In genomic region chr3:134427400-134428111, GRCh38 we compare ENCODE assay signal across 13 cellular contexts. TPM values are rescaled to one million over a fixed set of nuclear protein-coding genes. Genes with fewer than 3 reads are reported as not detected.
DNase-seq lines count a peak whose midpoint lies in the region; ATAC-seq and TF ChIP-seq lines count a peak whose summit lies in the region.
"Had no signal": no experiment of that assay in that cellular context is flagged by ENCODE, and none has a peak within 500 bp of the region (broad histone marks: within the 10 kb centered on the region; RNA-seq: fewer than 3 reads in every experiment).

No MANE protein-coding gene starts in this region.

- intact Hi-C loops in mucosa of descending colon (cut with DNase I, micrococcal nuclease), result no loop called here

- H3K27ac ChIP-seq in HUES48 (ENCODE audit: low read depth, low read length), result peak overlapping the region; percentile 3

- no peak for TF ChIP-seq CTCF in cardiac fibroblast (IDR thresholded peaks at IDR 0.05; ENCODE audit: low read depth, low read length)
- TF ChIP-seq CTCF in mucosa of descending colon (IDR thresholded peaks at IDR 0.05), result no peak
- no peak for TF ChIP-seq CTCF in GM10248 (IDR thresholded peaks at IDR 0.05; ENCODE audit: control extremely low read depth, extremely low read depth, low read depth, missing control alignments)

- H3K27me3 ChIP-seq in HUES48 (ENCODE audit: control insufficient read depth, insufficient read depth, low read length), result no peaks in the 10 kb centered on the region; the same call in 1 of the 2 replicates

- no peak overlapping the region for H3K9ac ChIP-seq in HUES48 (ENCODE audit: low read depth, low read length)

- no peaks in the 10 kb centered on the region for H3K9me3 ChIP-seq in HUES48 (ENCODE audit: control insufficient read depth, insufficient read depth, low read length)
- H3K9me3 ChIP-seq in mucosa of descending colon, result no peaks in the 10 kb centered on the region

- POLR2A ChIA-PET in GM10248 (lab: Yijun Ruan, JAX), result no interaction called here

- H3K4me3 ChIP-seq in HUES48 (ENCODE audit: low read depth, low read length), result no peak overlapping the region
- H3K4me3 ChIP-seq in cardiac fibroblast (replicated peaks in 1 of 2; ENCODE audit: low read depth in 2 of 2, low read length in 2 of 2), result no peak overlapping the region
- H3K4me3 ChIP-seq in mucosa of descending colon, result no peak overlapping the region

- H3K36me3 ChIP-seq in HUES48 (ENCODE audit: control insufficient read depth, insufficient read depth, low read length) (no peaks in the 10 kb centered on the region), mucosa of descending colon (ENCODE audit: low read depth) (no peaks in the 10 kb centered on the region)

- ATAC-seq in mucosa of descending colon (peak; percentile 39), GM21381 (IDR thresholded peaks at IDR 0.05; ENCODE audit: unreplicated experiment) (no peak), HG03039 (IDR thresholded peaks at IDR 0.05; ENCODE audit: unreplicated experiment) (no peak)
- ATAC-seq: stimulated activated memory B cell treated with anti-CD40 and anti-IgM and Interleukin-4, amounts not matched to agents 10 μg/mL and 1 μg/mL and 100 μg/mL, for 72 hours had no signal

- H3K4me1 ChIP-seq in HUES48 (ENCODE audit: control insufficient read depth, insufficient read depth, low read length) (no peaks in the 10 kb centered on the region; the same call in 1 of the 2 replicates), mucosa of descending colon (ENCODE audit: low read depth) (no peaks in the 10 kb centered on the region)

- CTCF ChIA-PET in GM10248 (lab: Yijun Ruan, JAX), result no interaction called here

- DNase-seq in AG08396 (ENCODE audit: low spot score) (peak; percentile 92), cardiac fibroblast (ENCODE audit: low read depth in 2 of 2) (peak; percentile 93 to 100), mucosa of descending colon (peak in 1 of 3 donors; percentile 61), cerebellar cortex (ENCODE audit: low spot score) (no peak), GM10248 (ENCODE audit: extremely low spot score) (no peak)
- DNase-seq: glutamatergic neuron, NCI-H2081 treated with DMSO at 0.1 percent for 48 hours, posterior cingulate gyrus had no signal

RNA-seq across cellular contexts. Expression of gene AMOTL2, which starts 53.3 kb away (rescaled TPM):
- total RNA-seq in mucosa of descending colon, result 10 to 100 TPM; 17.9 to 35.1 (median 21.2) TPM
- total RNA-seq: activated T-helper 2 cell treated with anti-CD3 and anti-CD28 coated beads, Interferon-gamma antibody, Interleukin-2, Interleukin-4, amounts not matched to agents 10 μg/mL and 5 μg/mL and 100 μg/mL, durations not matched to agents 14 hours and 24 hours and 36 hours had no signal

RNA-seq across cellular contexts. Expression of gene ANAPC13, which starts 58.2 kb away (rescaled TPM):
- total RNA-seq in mucosa of descending colon, result 10 to 100 TPM; 28.9 to 44.6 (median 36.4) TPM

RNA-seq across cellular contexts. Expression of gene CEP63, which starts 58.3 kb away (rescaled TPM):
- total RNA-seq in mucosa of descending colon, result 10 to 100 TPM; 19.8 to 34.2 (median 19.8) TPM

Comparison
In these comparisons a context has a peak if more than half of its experiments do, and no peak if none do; other contexts are left out.
1. DNase-seq: peak in AG08396 (single experiment) and cardiac fibroblast (2 of 2); none in cerebellar cortex (single experiment) and GM10248 (single experiment).